ENCODE assay signal across 8 cellular contexts in genomic region chr1:32817159-32817814, GRCh38. TPM values are rescaled to one million over a fixed set of nuclear protein-coding genes. Genes with fewer than 3 reads are reported as not detected.
DNase-seq lines count a peak whose midpoint lies in the region; ATAC-seq, FAIRE-seq and TF ChIP-seq lines count a peak whose summit lies in the region.

Gene S100PBP, plus strand, starts transcription at chr1:32817653. Its CDS starts 8,447 bp downstream, at chr1:32826100.
Gene YARS1, minus strand, starts transcription at chr1:32817358. Its CDS starts 114 bp downstream, at chr1:32817244.

- 0 to 1% methylated on average over 54 to 55 of the region's 55 CpGs for WGBS in pancreas, 2 donors

- H3K27me3 ChIP-seq in pancreas: no peaks in the 10 kb centered on the region
- no peaks in the 10 kb centered on the region for H3K27me3 ChIP-seq in tibial artery

- intact Hi-C loops in Right ventricle myocardium inferior (cut with DNase I) (loop anchor here (2.0 kb wide), 1 partner anchor 56 kb away; no protein-coding TSS in a partner anchor), pancreas (cut with DNase I) (no loop called here), tibial artery (cut with DNase I; ENCODE audit: low total_unique reads) (loop anchor here (5.0 kb wide), 1 partner anchor 170 kb away; no protein-coding TSS in a partner anchor)

- no peaks in the 10 kb centered on the region for H3K9me3 ChIP-seq in pancreas
- H3K9me3 ChIP-seq in tibial artery: no peaks in the 10 kb centered on the region

- H3K27ac ChIP-seq in pancreas (peak within 1 kb of the TSS; percentile 76 to 89 (median 88)), tibial artery (peak within 1 kb of the TSS; percentile 88 to 99)

- H3K36me3 ChIP-seq in pancreas (no peaks in the 10 kb centered on the region), tibial artery (no peaks in the 10 kb centered on the region)

- peak within 1 kb of the TSS; percentile 88 for H3K4me3 ChIP-seq in GM12864 (ENCODE audit: low read depth, low read length)
- H3K4me3 ChIP-seq in pancreas: peak within 1 kb of the TSS; percentile 65 to 96 (median 86)
- H3K4me3 ChIP-seq in tibial artery: peak within 1 kb of the TSS; percentile 91 to 98

- TF ChIP-seq CTCF in GM12864 (IDR thresholded peaks at IDR 0.05; ENCODE audit: low read depth, low read length, missing control alignments): no peak
- no peak for TF ChIP-seq CTCF in pancreas (IDR thresholded peaks at IDR 0.05)
- TF ChIP-seq CTCF in tibial artery (IDR thresholded peaks at IDR 0.05): peak in 1 of 2 experiments; percentile 31

- DNase-seq in GM12864 (ENCODE audit: low read depth): peak; percentile 92
- peak; percentile 97 to 98 (median 97) for DNase-seq in NCI-H1417 (lab: John Stamatoyannopoulos, UW)
- DNase-seq in SW 1271 (lab: John Stamatoyannopoulos, UW): peak; percentile 81 to 95
- DNase-seq in activated naive CD8-positive, alpha-beta T cell treated with anti-CD3 and anti-CD28 coated beads, Interleukin-2, amount 50 U/mL, for 16 hours (ENCODE audit: low read depth, low spot score): peak; percentile 99
- peak; percentile 100 for DNase-seq in Right ventricle myocardium inferior (ENCODE audit: missing footprints)
- peak; percentile 99 to 100 (median 99) for DNase-seq in pancreas
- DNase-seq in tibial artery: peak; percentile 99 to 100

- H3K4me1 ChIP-seq in pancreas (peaks cover 18 to 41% (median 20%) of the 10 kb centered on the region in 3 donors), tibial artery (peaks cover 0 to 47% (median 37%) of the 10 kb centered on the region in 4 donors)

- FAIRE-seq in pancreas (lab: Jason Lieb, UNC): no peak

- peak; percentile 87 for ATAC-seq in HG02759 (IDR thresholded peaks at IDR 0.05; ENCODE audit: unreplicated experiment)
- peak; percentile 98 for ATAC-seq in Right ventricle myocardium inferior
- peak; percentile 93 to 97 (median 94) for ATAC-seq in pancreas

RNA-seq across cellular contexts. Expression of gene S100PBP, which starts in this region (rescaled TPM):
- total RNA-seq in Right ventricle myocardium inferior (11.7 TPM), pancreas (10 to 100 TPM in 3 of 6 donors, 1 to 10 TPM in 3; 7.6 to 20.2 (median 10.3) TPM)
- polyA plus RNA-seq in pancreas: 10 to 100 TPM; 12.4 to 13.5 TPM

RNA-seq across cellular contexts. Expression of gene YARS1, which starts in this region (rescaled TPM):
- total RNA-seq in Right ventricle myocardium inferior (29.8 TPM), pancreas (100 to 1,000 TPM in 1 of 6 donors, 10 to 100 TPM in 5; 32.9 to 135 (median 38.3) TPM)
- 10 to 100 TPM; 25.1 to 30.4 TPM for polyA plus RNA-seq in pancreas

Comparison
In these comparisons a context has a peak if more than half of its experiments do, and no peak if none do; other contexts are left out.
1. Peak in every context shown above with its lines: DNase-seq, ATAC-seq, H3K4me3 ChIP-seq and H3K27ac ChIP-seq.
2. intact Hi-C loops: an anchor here in Right ventricle myocardium inferior (2.0 kb wide) and tibial artery (5.0 kb wide); none called in pancreas.